Comparison of ENCODE assay signal across 9 cellular contexts in the genomic region with DNA sequence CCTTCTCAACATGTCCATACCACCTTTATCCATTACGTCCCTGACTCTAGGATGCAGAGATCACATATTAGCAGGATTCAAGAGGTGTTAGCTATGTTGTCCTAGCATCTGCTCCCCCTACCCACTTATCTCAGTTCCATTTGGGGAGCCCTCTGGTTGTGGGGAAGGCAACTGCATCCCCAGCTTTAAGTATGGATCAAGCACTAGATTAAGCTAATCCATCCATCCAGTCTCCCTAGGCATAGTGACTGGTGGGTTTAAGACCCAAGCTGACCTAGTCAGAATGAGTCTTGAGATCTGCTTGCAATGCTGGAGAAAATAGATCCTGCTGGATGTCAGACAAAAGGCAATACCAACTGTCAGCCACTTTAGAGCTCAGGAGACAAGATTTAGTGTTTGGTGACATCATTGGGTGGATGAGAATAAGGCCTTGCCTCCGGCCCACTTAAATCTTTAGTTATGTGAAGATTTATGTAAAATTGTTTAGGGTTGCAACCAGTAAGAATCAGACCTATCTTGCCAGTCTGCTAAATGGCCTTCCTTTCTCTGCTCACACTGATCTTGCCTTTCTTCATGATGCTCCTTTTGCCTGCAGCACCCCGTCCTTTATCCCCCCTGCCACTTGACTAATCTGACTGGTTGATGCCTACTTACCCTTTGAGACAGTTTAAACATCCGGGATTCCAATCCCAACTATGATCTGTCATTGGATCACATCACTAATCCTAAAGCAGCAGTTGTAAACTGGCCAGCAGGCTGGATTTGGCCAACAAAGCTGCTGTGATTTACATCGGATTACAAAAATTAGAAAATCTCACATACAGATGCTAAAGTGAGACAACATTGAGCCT. TPM values are rescaled to one million over a fixed set of nuclear protein-coding genes. Genes with fewer than 3 reads are reported as not detected.
A peak's percentile ranks its signal among the peaks of the same experiment; 100 is the strongest.
DNase-seq lines count a peak whose midpoint lies in the region; ATAC-seq and TF ChIP-seq lines count a peak whose summit lies in the region.
"Had no signal": no experiment of that assay in that cellular context is flagged by ENCODE, and none has a peak within 500 bp of the region (broad histone marks: within the 10 kb centered on the region; RNA-seq: fewer than 3 reads in every experiment).

No MANE protein-coding gene starts in this region.

- peaks cover 6 to 13% (median 12%) of the 10 kb centered on the region in 3 donors for H3K36me3 Mint-ChIP-seq in immature natural killer cell

- 0 out of 2 replicates have a peak, but pooled peaks cover 5% of the 10 kb centered on the region for H4K20me1 ChIP-seq in HCT116 (ENCODE audit: insufficient read depth)

- TF ChIP-seq RAD21 in HCT116 (IDR thresholded peaks at IDR 0.05; ENCODE audit: low read depth), result no peak; the same call in 1 of the 2 replicates

- no peaks in the 10 kb centered on the region for H3K9me3 Mint-ChIP-seq in immature natural killer cell

- peaks cover 10 to 22% of the 10 kb centered on the region in 2 experiments; a peak in 3 of 4 replicates for H3K4me1 ChIP-seq in HCT116 (ENCODE audit: control insufficient read depth in 1 of 2, insufficient read depth in 2 of 2, low read length in 2 of 2)

- peaks cover 38 to 57% of the 10 kb centered on the region in 2 donors for H3K4me1 Mint-ChIP-seq in immature natural killer cell

- H3K9ac ChIP-seq in HCT116 (ENCODE audit: low read length), result peak overlapping the region; percentile 82

- H3K4me3 ChIP-seq in BJ (ENCODE audit: low read depth, low read length), result no peak overlapping the region
- H3K4me3 ChIP-seq in HCT116 (replicated peaks in 1 of 2; ENCODE audit: low read depth in 1 of 2, low read length in 2 of 2), result peak overlapping the region; percentile 79 to 95
- no peak overlapping the region for H3K4me3 ChIP-seq in WI38 (ENCODE audit: low read depth, low read length)

- POLR2A ChIA-PET in BJ (lab: Charles Lee), result no interaction called here
- POLR2A ChIA-PET in HCT116 (lab: Charles Lee), result interaction anchor here (0.6 to 1.9 kb wide), 5 partner anchors 20 to 82 kb away, joined by 3 to 7 read pairs (median 3); a partner anchor contains a TSS

- intact Hi-C loops in HCT116 (cut with micrococcal nuclease), result no loop called here

- CTCF ChIA-PET in BJ (lab: Yijun Ruan, JAX) (interaction anchor here (0.6 to 2.1 kb wide), 10 partner anchors 17 to 193 kb away, joined by 4 to 35 read pairs (median 5); a partner anchor contains a TSS), HCT116 (lab: Charles Lee) (interaction anchor here (0.6 to 3.1 kb wide), 7 partner anchors 10 to 193 kb away, joined by 3 to 49 read pairs (median 5); a partner anchor contains a TSS)

- BruUV-seq in HCT116 (replicated peaks; lab: Mats Ljungman, UMichigan), result no TSS peak

- H3K79me2 ChIP-seq in HCT116 (ENCODE audit: insufficient read depth, low read length), result peaks cover 36% of the 10 kb centered on the region

- H3K27ac Mint-ChIP-seq in immature natural killer cell, result peak overlapping the region; percentile 98 to 100 (median 99)

- RAD21 ChIA-PET in HCT116 (lab: Charles Lee; ENCODE audit: low non-redundant PET in 1 of 2, low total read pairs in 2 of 2, uncharacterized antibody in 2 of 2, unreplicated experiment in 2 of 2), result no interaction called here

- peak overlapping the region; percentile 43 to 99 (median 97) for H3K4me3 Mint-ChIP-seq in immature natural killer cell

- no peak for ATAC-seq in HCT116
- ATAC-seq in GM21786 (IDR thresholded peaks at IDR 0.05; ENCODE audit: unreplicated experiment), result no peak
- no peak for ATAC-seq in GM18520 (IDR thresholded peaks at IDR 0.05; ENCODE audit: unreplicated experiment)
- no peak for ATAC-seq in GM19324 (IDR thresholded peaks at IDR 0.05; ENCODE audit: low FRiP score, unreplicated experiment)

- H3K27me3 Mint-ChIP-seq in immature natural killer cell (ENCODE audit: low read depth in 3 of 3), result peaks cover 4 to 11% (median 9%) of the 10 kb centered on the region in 3 donors

- TF ChIP-seq CTCF in BJ (IDR thresholded peaks at IDR 0.05; ENCODE audit: insufficient read depth, low read depth, low read length) (peak; percentile 27; the same call in 1 of the 2 replicates), HCT116 (IDR thresholded peaks at IDR 0.05 in 2 of 3, conservative IDR thresholded peaks at IDR 0.05 in 1 of 3; ENCODE audit: borderline replicate concordance in 1 of 3, insufficient read depth in 1 of 3, low read depth in 2 of 3, low read length in 2 of 3) (peak in 2 of 3 experiments; percentile 15 to 31; a peak in 3 of 6 replicates), WI38 (IDR thresholded peaks at IDR 0.05; ENCODE audit: low read depth, low read length) (peak; percentile 16; the same call in 1 of the 2 replicates)

- H3K9me2 ChIP-seq in HCT116 (ENCODE audit: insufficient read depth), result no peaks in the 10 kb centered on the region

- DNase-seq in BJ (ENCODE audit: low read depth), result no peak
- no peak for DNase-seq in HCT116 (ENCODE audit: low read depth, low spot score)
- no peak for DNase-seq in immature natural killer cell
- no peak for DNase-seq in H4 (ENCODE audit: low spot score)
- DNase-seq: amniotic stem cell had no signal

- H3K27ac ChIP-seq in HCT116 (ENCODE audit: low read depth, low read length), result peak overlapping the region; percentile 85; the same call in 1 of the 2 replicates

- H3K36me3 ChIP-seq in BJ (ENCODE audit: control insufficient read depth, insufficient read depth, low read length), result peaks cover 12% of the 10 kb centered on the region
- peaks cover 18 to 22% of the 10 kb centered on the region in 2 experiments; a peak in 3 of 4 replicates for H3K36me3 ChIP-seq in HCT116 (ENCODE audit: control insufficient read depth in 1 of 2, insufficient read depth in 2 of 2, low read length in 2 of 2)

- H3K4me2 ChIP-seq in HCT116 (ENCODE audit: low read length), result peak overlapping the region; percentile 89

- H3K27me3 ChIP-seq in BJ (ENCODE audit: control insufficient read depth, insufficient read depth, low read length) (no peaks in the 10 kb centered on the region), HCT116 (ENCODE audit: insufficient read depth, low read length) (no peaks in the 10 kb centered on the region)

- no peak overlapping the region for H2AFZ ChIP-seq in HCT116 (ENCODE audit: low read depth, low read length, poor library complexity, severe bottlenecking)

- no peaks in the 10 kb centered on the region for H3K9me3 ChIP-seq in HCT116 (ENCODE audit: control insufficient read depth in 1 of 2, insufficient read depth in 1 of 2, low read depth in 1 of 2, low read length in 2 of 2)

- TF ChIP-seq POLR2A in HCT116 (IDR thresholded peaks at IDR 0.05; ENCODE audit: borderline replicate concordance, extremely low read depth, insufficient read depth, insufficient read length), result no peak

TF ChIP-seq in HCT116, 20 proteins besides CTCF, POLR2A, EP300 and RAD21:
- TF ChIP-seq CEBPB (IDR thresholded peaks at IDR 0.05; ENCODE audit: low read depth) (no peak), POLR2AphosphoS5 (IDR thresholded peaks at IDR 0.05; ENCODE audit: low read depth, low read length) (peak; percentile 39; the same call in 1 of the 2 replicates)

RNA-seq across cellular contexts. Expression of a gene that starts 2.1 kb away (rescaled TPM):
- polyA plus RNA-seq in BJ (2011; rRNA removed), result 21.0 and 34.2 TPM in 2 replicates
- polyA minus RNA-seq in BJ (2011; rRNA and poly(A)+ RNA removed), result 10.4 and 20.8 TPM in 2 replicates
- total RNA-seq in HCT116 (2021; ENCODE audit: unreplicated experiment), result 43.6 TPM
- polyA plus RNA-seq in HCT116 (2012), result 26.3 and 27.4 TPM in 2 replicates
- 100 to 1,000 TPM in 2 of 3 donors, 10 to 100 TPM in 1; 91.1 to 107 (median 103) TPM for polyA plus RNA-seq in immature natural killer cell
- 51.2 and 54.9 TPM in 2 replicates for total RNA-seq in H4 (2014; rRNA removed; shearing (Covaris generic))

RNA-seq across cellular contexts. Expression of a gene that starts 20.7 kb away (rescaled TPM):
- 268 and 278 TPM in 2 replicates for polyA plus RNA-seq in BJ (2011; rRNA removed)
- polyA minus RNA-seq in BJ (2011; rRNA and poly(A)+ RNA removed), result 77.7 and 100 TPM in 2 replicates
- total RNA-seq in HCT116 (2021; ENCODE audit: unreplicated experiment), result 353 TPM
- polyA plus RNA-seq in HCT116 (2012), result 338 TPM in 2 replicates
- 1,000 to 10,000 TPM in 1 of 3 donors, 100 to 1,000 TPM in 2; 728 to 1,257 (median 878) TPM for polyA plus RNA-seq in immature natural killer cell
- 336 and 394 TPM in 2 replicates for total RNA-seq in H4 (2014; rRNA removed; shearing (Covaris generic))

RNA-seq across cellular contexts. Expression of a gene that starts 41.4 kb away (rescaled TPM):
- polyA plus RNA-seq in BJ (2011; rRNA removed) (7.1 and 16.1 TPM in 2 replicates), immature natural killer cell (10 to 100 TPM in 2 of 3 donors, 1 to 10 TPM in 1; 8.1 to 20.1 (median 12.5) TPM)
- 6.0 and 6.8 TPM in 2 replicates for polyA minus RNA-seq in BJ (2011; rRNA and poly(A)+ RNA removed)
- total RNA-seq in HCT116 (2021; ENCODE audit: unreplicated experiment), result 13.5 TPM
- 11.2 and 13.0 TPM in 2 replicates for polyA plus RNA-seq in HCT116 (2012)
- total RNA-seq in H4 (2014; rRNA removed; shearing (Covaris generic)), result 13.0 and 15.9 TPM in 2 replicates

Comparison
In these comparisons a context has a peak if more than half of its experiments do, and no peak if none do; other contexts are left out.
1. H3K4me3 ChIP-seq: peak in HCT116 (2 of 2); none in BJ (single experiment) and WI38 (single experiment).
2. Peak in every context shown above with its lines, with median percentiles within 50 percentile points of each other: CTCF ChIP-seq.